Comparison of ENCODE assay signal across 1 cellular context in the genomic region with DNA sequence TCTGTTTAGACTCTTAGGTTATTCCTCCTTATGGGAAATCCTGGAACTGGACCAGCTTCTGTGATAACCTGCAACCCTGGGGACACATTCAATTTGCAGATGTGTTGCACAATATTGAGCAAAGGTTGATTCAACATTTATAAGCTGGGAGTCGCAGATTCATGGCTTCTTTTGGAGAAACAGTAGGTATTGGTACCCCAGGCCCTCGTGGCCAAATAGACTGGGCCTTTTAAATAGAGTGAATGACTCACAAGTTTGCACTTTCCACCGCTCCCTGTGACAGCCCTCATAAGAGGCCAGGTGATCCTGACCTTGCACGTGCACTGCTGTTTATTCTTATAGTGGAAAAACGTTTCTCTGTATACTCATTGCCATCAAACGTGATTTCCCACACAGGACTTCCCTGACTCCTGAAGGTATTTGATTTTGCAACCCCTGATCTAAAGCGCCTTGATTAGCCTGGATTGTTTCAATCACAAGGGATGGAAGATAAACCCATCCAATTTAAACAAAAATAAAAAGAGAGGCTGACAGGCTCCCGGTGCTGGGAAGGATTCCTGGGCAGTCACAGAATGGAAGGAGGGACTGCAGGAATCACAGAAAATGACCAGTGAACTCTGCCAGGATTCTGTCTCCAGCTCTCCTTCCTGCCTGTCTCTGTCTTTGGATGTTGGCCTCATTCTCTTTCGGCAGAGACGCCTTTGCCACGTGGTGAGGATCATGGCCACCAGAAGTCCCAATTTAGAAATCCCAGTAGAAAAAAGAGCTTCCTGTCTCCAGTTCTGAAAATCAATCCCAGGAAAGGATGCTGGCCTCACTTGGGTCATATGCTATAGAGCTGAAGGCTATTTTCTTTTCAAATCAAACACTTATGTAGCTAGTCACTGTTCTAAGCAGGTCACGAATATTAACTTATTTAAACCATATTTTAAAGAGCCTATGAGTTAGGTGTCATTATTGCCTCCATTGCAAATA.
TF ChIP-seq lines count a peak whose summit lies in the region.

No MANE protein-coding gene starts in this region.

TF ChIP-seq in HepG2, 621 proteins besides CTCF, POLR2A, EP300 and RAD21 (continued from another document and continues in another):
- TF ChIP-seq ZNF318 (CRISPR knock-in tag; IDR thresholded peaks at IDR 0.05) (no peak), TFAP4 (IDR thresholded peaks at IDR 0.05; ENCODE audit: borderline replicate concordance, low read depth) (peak; percentile 74; the same call in 1 of the 2 replicates), MAFF (IDR thresholded peaks at IDR 0.05; ENCODE audit: low read depth, low read length) (no peak), ZSCAN12 (CRISPR knock-in tag; IDR thresholded peaks at IDR 0.05) (no peak), ZNF609 (CRISPR knock-in tag; IDR thresholded peaks at IDR 0.05; ENCODE audit: borderline replicate concordance) (peak; percentile 43; the same call in 1 of the 2 replicates), HOXA3 (CRISPR knock-in tag; IDR thresholded peaks at IDR 0.05) (peak; percentile 40; the same call in 1 of the 2 replicates), ZNF781 (CRISPR knock-in tag; IDR thresholded peaks at IDR 0.05; ENCODE audit: borderline replicate concordance, not compliant biosample characterization) (no peak), NFYB (CRISPR knock-in tag; IDR thresholded peaks at IDR 0.05) (no peak), KDM3A (CRISPR knock-in tag; IDR thresholded peaks at IDR 0.05; ENCODE audit: low read depth) (no peak), AKAP8 (CRISPR knock-in tag; IDR thresholded peaks at IDR 0.05) (no peak), ATF7 (IDR thresholded peaks at IDR 0.05) (no peak), ATF7 (CRISPR knock-in tag; IDR thresholded peaks at IDR 0.05) (no peak), ZNF577 (CRISPR knock-in tag; IDR thresholded peaks at IDR 0.05; ENCODE audit: borderline replicate concordance, low read depth) (no peak), ZNF737 (CRISPR knock-in tag; IDR thresholded peaks at IDR 0.05; ENCODE audit: borderline replicate concordance) (no peak), ZNF704 (CRISPR knock-in tag; IDR thresholded peaks at IDR 0.05; ENCODE audit: borderline replicate concordance) (no peak), KAT8 (CRISPR knock-in tag; IDR thresholded peaks at IDR 0.05) (no peak), MTA1 (CRISPR knock-in tag; IDR thresholded peaks at IDR 0.05; ENCODE audit: borderline replicate concordance) (no peak), GLMP (CRISPR knock-in tag; IDR thresholded peaks at IDR 0.05; ENCODE audit: borderline replicate concordance) (no peak), ZNF24 (IDR thresholded peaks at IDR 0.05) (no peak), ZNF572 (CRISPR knock-in tag; IDR thresholded peaks at IDR 0.05) (no peak), KDM1A (CRISPR knock-in tag; IDR thresholded peaks at IDR 0.05) (no peak), RBM39 (IDR thresholded peaks at IDR 0.05; ENCODE audit: low read depth, low read length, poor library complexity, severe bottlenecking) (no peak), EEA1 (CRISPR knock-in tag; IDR thresholded peaks at IDR 0.05; ENCODE audit: borderline replicate concordance) (no peak)
- TF ChIP-seq, protein P1, sequence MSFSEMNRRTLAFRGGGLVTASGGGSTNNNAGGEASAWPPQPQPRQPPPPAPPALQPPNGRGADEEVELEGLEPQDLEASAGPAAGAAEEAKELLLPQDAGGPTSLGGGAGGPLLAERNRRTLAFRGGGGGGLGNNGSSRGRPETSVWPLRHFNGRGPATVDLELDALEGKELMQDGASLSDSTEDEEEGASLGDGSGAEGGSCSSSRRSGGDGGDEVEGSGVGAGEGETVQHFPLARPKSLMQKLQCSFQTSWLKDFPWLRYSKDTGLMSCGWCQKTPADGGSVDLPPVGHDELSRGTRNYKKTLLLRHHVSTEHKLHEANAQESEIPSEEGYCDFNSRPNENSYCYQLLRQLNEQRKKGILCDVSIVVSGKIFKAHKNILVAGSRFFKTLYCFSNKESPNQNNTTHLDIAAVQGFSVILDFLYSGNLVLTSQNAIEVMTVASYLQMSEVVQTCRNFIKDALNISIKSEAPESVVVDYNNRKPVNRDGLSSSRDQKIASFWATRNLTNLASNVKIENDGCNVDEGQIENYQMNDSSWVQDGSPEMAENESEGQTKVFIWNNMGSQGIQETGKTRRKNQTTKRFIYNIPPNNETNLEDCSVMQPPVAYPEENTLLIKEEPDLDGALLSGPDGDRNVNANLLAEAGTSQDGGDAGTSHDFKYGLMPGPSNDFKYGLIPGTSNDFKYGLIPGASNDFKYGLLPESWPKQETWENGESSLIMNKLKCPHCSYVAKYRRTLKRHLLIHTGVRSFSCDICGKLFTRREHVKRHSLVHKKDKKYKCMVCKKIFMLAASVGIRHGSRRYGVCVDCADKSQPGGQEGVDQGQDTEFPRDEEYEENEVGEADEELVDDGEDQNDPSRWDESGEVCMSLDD (CRISPR knock-in tag; IDR thresholded peaks at IDR 0.05; ENCODE audit: borderline replicate concordance): no peak; the same call in 1 of the 2 replicates
- TF ChIP-seq, protein P2, sequence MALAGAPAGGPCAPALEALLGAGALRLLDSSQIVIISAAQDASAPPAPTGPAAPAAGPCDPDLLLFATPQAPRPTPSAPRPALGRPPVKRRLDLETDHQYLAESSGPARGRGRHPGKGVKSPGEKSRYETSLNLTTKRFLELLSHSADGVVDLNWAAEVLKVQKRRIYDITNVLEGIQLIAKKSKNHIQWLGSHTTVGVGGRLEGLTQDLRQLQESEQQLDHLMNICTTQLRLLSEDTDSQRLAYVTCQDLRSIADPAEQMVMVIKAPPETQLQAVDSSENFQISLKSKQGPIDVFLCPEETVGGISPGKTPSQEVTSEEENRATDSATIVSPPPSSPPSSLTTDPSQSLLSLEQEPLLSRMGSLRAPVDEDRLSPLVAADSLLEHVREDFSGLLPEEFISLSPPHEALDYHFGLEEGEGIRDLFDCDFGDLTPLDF (CRISPR knock-in tag; IDR thresholded peaks at IDR 0.05): no peak
- TF ChIP-seq, protein P3, sequence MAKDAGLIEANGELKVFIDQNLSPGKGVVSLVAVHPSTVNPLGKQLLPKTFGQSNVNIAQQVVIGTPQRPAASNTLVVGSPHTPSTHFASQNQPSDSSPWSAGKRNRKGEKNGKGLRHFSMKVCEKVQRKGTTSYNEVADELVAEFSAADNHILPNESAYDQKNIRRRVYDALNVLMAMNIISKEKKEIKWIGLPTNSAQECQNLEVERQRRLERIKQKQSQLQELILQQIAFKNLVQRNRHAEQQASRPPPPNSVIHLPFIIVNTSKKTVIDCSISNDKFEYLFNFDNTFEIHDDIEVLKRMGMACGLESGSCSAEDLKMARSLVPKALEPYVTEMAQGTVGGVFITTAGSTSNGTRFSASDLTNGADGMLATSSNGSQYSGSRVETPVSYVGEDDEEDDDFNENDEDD (CRISPR knock-in tag; IDR thresholded peaks at IDR 0.05; ENCODE audit: borderline replicate concordance): no peak; the same call in 1 of the 2 replicates
